In genomic region chr1:59976194-59977074, GRCh38 we compare ENCODE assay signal across 9 cellular contexts. TPM values are rescaled to one million over a fixed set of nuclear protein-coding genes. Genes with fewer than 3 reads are reported as not detected.
DNase-seq lines count a peak whose midpoint lies in the region; ATAC-seq and TF ChIP-seq lines count a peak whose summit lies in the region.
"Had no signal": no experiment of that assay in that cellular context is flagged by ENCODE, and none has a peak within 500 bp of the region (broad histone marks: within the 10 kb centered on the region; RNA-seq: fewer than 3 reads in every experiment).

No MANE protein-coding gene starts in this region.

- TF ChIP-seq CTCF in GM12874 (IDR thresholded peaks at IDR 0.05; ENCODE audit: insufficient read depth, low read depth, low read length) (peak; percentile 88), esophagus squamous epithelium (IDR thresholded peaks at IDR 0.05) (peak; percentile 66 to 86 (median 74)), thoracic aorta (IDR thresholded peaks at IDR 0.05) (peak; percentile 89)

- H3K9me3 Mint-ChIP-seq in naive B cell = no peaks in the 10 kb centered on the region

- DNase-seq in NCI-H69 (lab: John Stamatoyannopoulos, UW) (peak; percentile 67), esophagus squamous epithelium (lab: John Stamatoyannopoulos, UW) (no peak), naive B cell (peak; percentile 14), thoracic aorta (ENCODE audit: low spot score) (peak; percentile 15)
- DNase-seq in activated CD8-positive, alpha-beta memory T cell treated with anti-CD3 and anti-CD28 coated beads for 48 hours (ENCODE audit: low read depth in 2 of 3, low spot score in 2 of 3) = peak in 2 of 3 experiments; percentile 5 to 23

- no peak overlapping the region for H3K4me3 Mint-ChIP-seq in naive B cell

- H3K4me1 ChIP-seq in esophagus squamous epithelium (peaks cover 0 to 14% (median 0%) of the 10 kb centered on the region in 3 donors), thoracic aorta (ENCODE audit: control insufficient read depth in 1 of 2, low read depth in 2 of 2) (peaks cover 0 to 10% of the 10 kb centered on the region in 2 donors)

- H3K9me3 ChIP-seq in esophagus squamous epithelium = no peaks in the 10 kb centered on the region
- no peaks in the 10 kb centered on the region for H3K9me3 ChIP-seq in thoracic aorta

- peak; percentile 69 for ATAC-seq in HG03442 (IDR thresholded peaks at IDR 0.05; ENCODE audit: unreplicated experiment)
- no peak for ATAC-seq in naive B cell (ENCODE audit: low read depth in 2 of 2)
- peak; percentile 73 for ATAC-seq in thoracic aorta (ENCODE audit: insufficient number of reproducible peaks, low FRiP score, low read depth)
- ATAC-seq in HG02763 (IDR thresholded peaks at IDR 0.05; ENCODE audit: unreplicated experiment) = no peak

- H3K4me1 Mint-ChIP-seq in naive B cell = peaks cover 1 to 3% (median 3%) of the 10 kb centered on the region in 3 donors

- 39 to 44% methylated on average over 19 of the region's 19 CpGs for WGBS in esophagus squamous epithelium, 2 donors

- H3K27me3 ChIP-seq in esophagus squamous epithelium (peaks cover 0 to 6% (median 0%) of the 10 kb centered on the region in 4 donors), thoracic aorta (replicated peaks; ENCODE audit: insufficient read depth) (no peaks in the 10 kb centered on the region)

- H3K4me3 ChIP-seq in esophagus squamous epithelium = no peak overlapping the region
- H3K4me3 ChIP-seq in thoracic aorta = peak overlapping the region; percentile 54

- H3K27me3 Mint-ChIP-seq in naive B cell = peaks cover 20 to 40% (median 25%) of the 10 kb centered on the region in 3 donors

- H3K27ac Mint-ChIP-seq in naive B cell = no peak overlapping the region

- no peak for TF ChIP-seq POLR2A in esophagus squamous epithelium (IDR thresholded peaks at IDR 0.05)

- intact Hi-C loops in esophagus squamous epithelium (cut with DNase I) = no loop called here

- H3K36me3 ChIP-seq in esophagus squamous epithelium (no peaks in the 10 kb centered on the region), thoracic aorta (no peaks in the 10 kb centered on the region)

- H3K27ac ChIP-seq in esophagus squamous epithelium (no peak overlapping the region), thoracic aorta (no peak overlapping the region)
- H3K27ac ChIP-seq: epithelial cell of prostate had no signal

- no peaks in the 10 kb centered on the region for H3K36me3 Mint-ChIP-seq in naive B cell

RNA-seq across cellular contexts. Expression of gene CYP2J2, which starts 49.9 kb away (rescaled TPM):
- 10 to 100 TPM in 1 of 4 donors, 1 to 10 TPM in 3; 5.5 to 19.6 (median 6.6) TPM for total RNA-seq in esophagus squamous epithelium
- 1 to 10 TPM in 2 of 6 donors, under 1 TPM in 2, not detected in 2; 0.13 to 1.2 (median 0.79) TPM for polyA plus RNA-seq in naive B cell (ENCODE audit: low read depth in 6 of 6)
- total RNA-seq in thoracic aorta = not detected

Comparison
In these comparisons a context has a peak if more than half of its experiments do, and no peak if none do; other contexts are left out.
1. ATAC-seq: peak in HG03442 (single experiment) and thoracic aorta (single experiment); none in naive B cell (0 of 2) and HG02763 (single experiment).
2. RNA of gene CYP2J2, which starts 49.9 kb away (total RNA-seq): 5.5 to 19.6 TPM in esophagus squamous epithelium; not detected in thoracic aorta; every median in the first group is over 4 times any median in the second.
3. Peak in every context shown above with its lines, with median percentiles within 50 percentile points of each other: CTCF ChIP-seq.